ENCODE assay signal across 3 cellular contexts in the genomic region with DNA sequence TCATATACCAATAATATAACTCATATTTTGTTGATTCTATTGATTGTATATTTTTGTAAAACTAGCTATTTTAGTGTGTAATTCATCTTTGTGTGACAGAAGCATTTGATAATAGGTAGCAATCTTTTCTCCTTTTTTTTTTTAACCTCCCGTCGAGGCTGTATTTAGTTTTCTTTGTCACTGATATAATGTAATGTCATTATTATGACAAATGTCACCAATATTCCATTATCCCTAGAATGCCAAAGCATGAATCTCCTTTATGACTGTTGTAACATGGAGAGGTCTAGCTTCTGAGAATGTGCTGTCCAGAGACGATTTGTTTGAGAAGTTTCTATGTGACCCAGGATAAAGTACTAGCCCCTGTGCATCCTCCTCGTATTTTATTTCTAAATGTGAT.
"Had no signal": no experiment of that assay in that cellular context is flagged by ENCODE, and none has a peak within 500 bp of the region (broad histone marks: within the 10 kb centered on the region; RNA-seq: fewer than 3 reads in every experiment).

No MANE protein-coding gene starts in this region.

- H3K4me3 ChIP-seq: GM12878 had no signal

- DNase-seq: GDM1, GF-D8 had no signal
